In genomic region chr11:65873280-65874156, GRCh38 we compare ENCODE assay signal across 1 cellular context.
TF ChIP-seq lines count a peak whose summit lies in the region.

No MANE protein-coding gene starts in this region.

TF ChIP-seq in GM12878, 131 proteins besides CTCF, POLR2A, EP300 and RAD21 (continued from another document and continues in another):
- TF ChIP-seq, protein P1, sequence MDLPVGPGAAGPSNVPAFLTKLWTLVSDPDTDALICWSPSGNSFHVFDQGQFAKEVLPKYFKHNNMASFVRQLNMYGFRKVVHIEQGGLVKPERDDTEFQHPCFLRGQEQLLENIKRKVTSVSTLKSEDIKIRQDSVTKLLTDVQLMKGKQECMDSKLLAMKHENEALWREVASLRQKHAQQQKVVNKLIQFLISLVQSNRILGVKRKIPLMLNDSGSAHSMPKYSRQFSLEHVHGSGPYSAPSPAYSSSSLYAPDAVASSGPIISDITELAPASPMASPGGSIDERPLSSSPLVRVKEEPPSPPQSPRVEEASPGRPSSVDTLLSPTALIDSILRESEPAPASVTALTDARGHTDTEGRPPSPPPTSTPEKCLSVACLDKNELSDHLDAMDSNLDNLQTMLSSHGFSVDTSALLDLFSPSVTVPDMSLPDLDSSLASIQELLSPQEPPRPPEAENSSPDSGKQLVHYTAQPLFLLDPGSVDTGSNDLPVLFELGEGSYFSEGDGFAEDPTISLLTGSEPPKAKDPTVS (IDR thresholded peaks at IDR 0.05; ENCODE audit: low read depth, low read length): no peak
- TF ChIP-seq, protein P2, sequence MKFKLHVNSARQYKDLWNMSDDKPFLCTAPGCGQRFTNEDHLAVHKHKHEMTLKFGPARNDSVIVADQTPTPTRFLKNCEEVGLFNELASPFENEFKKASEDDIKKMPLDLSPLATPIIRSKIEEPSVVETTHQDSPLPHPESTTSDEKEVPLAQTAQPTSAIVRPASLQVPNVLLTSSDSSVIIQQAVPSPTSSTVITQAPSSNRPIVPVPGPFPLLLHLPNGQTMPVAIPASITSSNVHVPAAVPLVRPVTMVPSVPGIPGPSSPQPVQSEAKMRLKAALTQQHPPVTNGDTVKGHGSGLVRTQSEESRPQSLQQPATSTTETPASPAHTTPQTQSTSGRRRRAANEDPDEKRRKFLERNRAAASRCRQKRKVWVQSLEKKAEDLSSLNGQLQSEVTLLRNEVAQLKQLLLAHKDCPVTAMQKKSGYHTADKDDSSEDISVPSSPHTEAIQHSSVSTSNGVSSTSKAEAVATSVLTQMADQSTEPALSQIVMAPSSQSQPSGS (IDR thresholded peaks at IDR 0.05; ENCODE audit: low read length): no peak
- TF ChIP-seq KAT2A (conservative IDR thresholded peaks at IDR 0.05; ENCODE audit: control insufficient read depth, low read depth, low read length) (no peak), NRF1 (conservative IDR thresholded peaks at IDR 0.05; ENCODE audit: low read depth, low read length) (no peak), CREM (IDR thresholded peaks at IDR 0.05; ENCODE audit: low read depth) (peak; percentile 56; the same call in 1 of the 2 replicates), CEBPZ (IDR thresholded peaks at IDR 0.05; ENCODE audit: low read depth, low read length) (no peak), FOXK2 (IDR thresholded peaks at IDR 0.05) (no peak), CHD4 (IDR thresholded peaks at IDR 0.05) (0 out of 2 replicates have a peak, but pooled peaks have one; percentile 64), ZZZ3 (IDR thresholded peaks at IDR 0.05; ENCODE audit: control insufficient read depth, insufficient read length, low read depth) (no peak), POU2F2 (IDR thresholded peaks at IDR 0.05; ENCODE audit: borderline replicate concordance, low read depth, low read length) (no peak), STAT1 (conservative IDR thresholded peaks at IDR 0.05) (0 out of 2 replicates have a peak, but pooled peaks have one; percentile 53), SUPT20H (IDR thresholded peaks at IDR 0.05; ENCODE audit: borderline replicate concordance, control insufficient read depth, low read depth, low read length) (no peak), PAX5 (IDR thresholded peaks at IDR 0.05; ENCODE audit: borderline replicate concordance, low read depth, low read length) (no peak), ZSCAN29 (IDR thresholded peaks at IDR 0.05) (no peak), MXI1 (IDR thresholded peaks at IDR 0.05; ENCODE audit: low read depth, low read length) (no peak; the same call in 1 of the 2 replicates), EZH2 (IDR thresholded peaks at IDR 0.05; ENCODE audit: borderline replicate concordance, control insufficient read depth, low read depth, low read length) (no peak), SIN3A (IDR thresholded peaks at IDR 0.05; ENCODE audit: low read depth, low read length) (peak; percentile 42; the same call in 1 of the 2 replicates), BMI1 (IDR thresholded peaks at IDR 0.05; ENCODE audit: borderline replicate concordance) (no peak), SMARCA5 (IDR thresholded peaks at IDR 0.05) (no peak), MYC (IDR thresholded peaks at IDR 0.05; ENCODE audit: insufficient read depth, insufficient read length, insufficient replicate concordance, low read length, severe bottlenecking) (no peak), ZNF217 (IDR thresholded peaks at IDR 0.05) (peak; percentile 85), FOXM1 (IDR thresholded peaks at IDR 0.05; ENCODE audit: low read depth, low read length) (no peak), E4F1 (IDR thresholded peaks at IDR 0.05; ENCODE audit: borderline replicate concordance, partially characterized antibody) (no peak), KDM1A (IDR thresholded peaks at IDR 0.05; ENCODE audit: borderline replicate concordance) (no peak), CBFB (IDR thresholded peaks at IDR 0.05; ENCODE audit: low read depth) (no peak), JUNB (IDR thresholded peaks at IDR 0.05) (no peak), FOS (IDR thresholded peaks at IDR 0.05; ENCODE audit: borderline replicate concordance, extremely low read depth, insufficient read length) (no peak), NR2C1 (IDR thresholded peaks at IDR 0.05) (no peak; the same call in 1 of the 2 replicates), RELA (IDR thresholded peaks at IDR 0.05; ENCODE audit: borderline replicate concordance, partially characterized antibody) (peak; percentile 70), RB1 (IDR thresholded peaks at IDR 0.05; ENCODE audit: borderline replicate concordance) (peak; percentile 53; the same call in 1 of the 2 replicates), CREB1 (IDR thresholded peaks at IDR 0.05; ENCODE audit: low read depth) (peak; percentile 79), CHD1 (IDR thresholded peaks at IDR 0.05; ENCODE audit: low read depth, low read length) (no peak), ZNF24 (IDR thresholded peaks at IDR 0.05) (no peak), YBX1 (IDR thresholded peaks at IDR 0.05) (no peak), PRDM15 (CRISPR knock-in tag; IDR thresholded peaks at IDR 0.05) (no peak), SMC3 (IDR thresholded peaks at IDR 0.05; ENCODE audit: borderline replicate concordance, low read length) (no peak), PAX8 (IDR thresholded peaks at IDR 0.05) (no peak), SREBF1 (IDR thresholded peaks at IDR 0.05; ENCODE audit: low read length) (no peak)
- TF ChIP-seq, protein P3, sequence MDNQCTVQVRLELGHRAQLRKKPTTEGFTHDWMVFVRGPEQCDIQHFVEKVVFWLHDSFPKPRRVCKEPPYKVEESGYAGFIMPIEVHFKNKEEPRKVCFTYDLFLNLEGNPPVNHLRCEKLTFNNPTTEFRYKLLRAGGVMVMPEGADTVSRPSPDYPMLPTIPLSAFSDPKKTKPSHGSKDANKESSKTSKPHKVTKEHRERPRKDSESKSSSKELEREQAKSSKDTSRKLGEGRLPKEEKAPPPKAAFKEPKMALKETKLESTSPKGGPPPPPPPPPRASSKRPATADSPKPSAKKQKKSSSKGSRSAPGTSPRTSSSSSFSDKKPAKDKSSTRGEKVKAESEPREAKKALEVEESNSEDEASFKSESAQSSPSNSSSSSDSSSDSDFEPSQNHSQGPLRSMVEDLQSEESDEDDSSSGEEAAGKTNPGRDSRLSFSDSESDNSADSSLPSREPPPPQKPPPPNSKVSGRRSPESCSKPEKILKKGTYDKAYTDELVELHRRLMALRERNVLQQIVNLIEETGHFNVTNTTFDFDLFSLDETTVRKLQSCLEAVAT (IDR thresholded peaks at IDR 0.05): 0 out of 2 replicates have a peak, but pooled peaks have one; percentile 8
- TF ChIP-seq, protein P4, sequence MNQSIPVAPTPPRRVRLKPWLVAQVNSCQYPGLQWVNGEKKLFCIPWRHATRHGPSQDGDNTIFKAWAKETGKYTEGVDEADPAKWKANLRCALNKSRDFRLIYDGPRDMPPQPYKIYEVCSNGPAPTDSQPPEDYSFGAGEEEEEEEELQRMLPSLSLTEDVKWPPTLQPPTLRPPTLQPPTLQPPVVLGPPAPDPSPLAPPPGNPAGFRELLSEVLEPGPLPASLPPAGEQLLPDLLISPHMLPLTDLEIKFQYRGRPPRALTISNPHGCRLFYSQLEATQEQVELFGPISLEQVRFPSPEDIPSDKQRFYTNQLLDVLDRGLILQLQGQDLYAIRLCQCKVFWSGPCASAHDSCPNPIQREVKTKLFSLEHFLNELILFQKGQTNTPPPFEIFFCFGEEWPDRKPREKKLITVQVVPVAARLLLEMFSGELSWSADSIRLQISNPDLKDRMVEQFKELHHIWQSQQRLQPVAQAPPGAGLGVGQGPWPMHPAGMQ (IDR thresholded peaks at IDR 0.05; ENCODE audit: borderline replicate concordance): no peak
- TF ChIP-seq, protein P5, sequence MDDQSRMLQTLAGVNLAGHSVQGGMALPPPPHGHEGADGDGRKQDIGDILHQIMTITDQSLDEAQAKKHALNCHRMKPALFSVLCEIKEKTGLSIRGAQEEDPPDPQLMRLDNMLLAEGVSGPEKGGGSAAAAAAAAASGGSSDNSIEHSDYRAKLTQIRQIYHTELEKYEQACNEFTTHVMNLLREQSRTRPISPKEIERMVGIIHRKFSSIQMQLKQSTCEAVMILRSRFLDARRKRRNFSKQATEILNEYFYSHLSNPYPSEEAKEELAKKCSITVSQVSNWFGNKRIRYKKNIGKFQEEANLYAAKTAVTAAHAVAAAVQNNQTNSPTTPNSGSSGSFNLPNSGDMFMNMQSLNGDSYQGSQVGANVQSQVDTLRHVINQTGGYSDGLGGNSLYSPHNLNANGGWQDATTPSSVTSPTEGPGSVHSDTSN (IDR thresholded peaks at IDR 0.05; ENCODE audit: insufficient replicate concordance, low read depth, low read length): no peak
- TF ChIP-seq, protein P6, sequence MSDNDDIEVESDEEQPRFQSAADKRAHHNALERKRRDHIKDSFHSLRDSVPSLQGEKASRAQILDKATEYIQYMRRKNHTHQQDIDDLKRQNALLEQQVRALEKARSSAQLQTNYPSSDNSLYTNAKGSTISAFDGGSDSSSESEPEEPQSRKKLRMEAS (IDR thresholded peaks at IDR 0.05; ENCODE audit: low read depth, low read length): peak; percentile 92
